ENCODE assay signal across 1 cellular context in genomic region chr17:18006495-18007239, GRCh38.
TF ChIP-seq lines count a peak whose summit lies in the region.

No MANE protein-coding gene starts in this region.

TF ChIP-seq in WTC11, 78 proteins besides CTCF, POLR2A, EP300 and RAD21 (continued from another document):
- no peak for TF ChIP-seq SMAD3 (CRISPR knock-in tag; IDR thresholded peaks at IDR 0.05; ENCODE audit: borderline replicate concordance)
- TF ChIP-seq ATF3 (CRISPR knock-in tag; conservative IDR thresholded peaks at IDR 0.05): no peak
- no peak for TF ChIP-seq GABPB1 (CRISPR knock-in tag; IDR thresholded peaks at IDR 0.05)
- TF ChIP-seq NFATC4 (CRISPR knock-in tag; IDR thresholded peaks at IDR 0.05): no peak
- TF ChIP-seq FOXJ3 (CRISPR knock-in tag; IDR thresholded peaks at IDR 0.05; ENCODE audit: borderline replicate concordance): no peak
- TF ChIP-seq TP53 (CRISPR knock-in tag; IDR thresholded peaks at IDR 0.05): no peak
- TF ChIP-seq GTF2I (CRISPR knock-in tag; conservative IDR thresholded peaks at IDR 0.05): no peak
